ENCODE assay signal across 1 cellular context in genomic region chr15:74519311-74519710, GRCh38.
A peak's percentile ranks its signal among the peaks of the same experiment; 100 is the strongest.
TF ChIP-seq lines count a peak whose summit lies in the region.

No MANE protein-coding gene starts in this region.

TF ChIP-seq in HCT116, 20 proteins besides CTCF, POLR2A, EP300 and RAD21 (continued from another document):
- no peak for TF ChIP-seq REST (IDR thresholded peaks at IDR 0.05; ENCODE audit: low read depth)
- no peak for TF ChIP-seq ZNF274 (IDR thresholded peaks at IDR 0.05; ENCODE audit: low read depth, low read length)
- TF ChIP-seq SP1 (IDR thresholded peaks at IDR 0.05; ENCODE audit: low read depth): peak; percentile 28; the same call in 1 of the 2 replicates
- no peak for TF ChIP-seq ZBTB33 (IDR thresholded peaks at IDR 0.05; ENCODE audit: extremely low read depth, insufficient replicate concordance, low read length)
- no peak for TF ChIP-seq CEBPB (IDR thresholded peaks at IDR 0.05; ENCODE audit: low read depth)
- peak; percentile 62 for TF ChIP-seq JUND (IDR thresholded peaks at IDR 0.05)
- TF ChIP-seq EGR1 (IDR thresholded peaks at IDR 0.05; ENCODE audit: low read depth): no peak
- TF ChIP-seq ATF3 (IDR thresholded peaks at IDR 0.05): no peak
- TF ChIP-seq EZH2phosphoT487 (IDR thresholded peaks at IDR 0.05; ENCODE audit: borderline replicate concordance): no peak
- TF ChIP-seq CBX3 (IDR thresholded peaks at IDR 0.05; ENCODE audit: low read depth): peak; percentile 16; the same call in 1 of the 2 replicates
